ENCODE assay signal across 1 cellular context in genomic region chr15:34133511-34133910, GRCh38.
TF ChIP-seq lines count a peak whose summit lies in the region.

No MANE protein-coding gene starts in this region.

TF ChIP-seq in IMR-90, 13 proteins besides CTCF, POLR2A, EP300 and RAD21:
- TF ChIP-seq RFX5 (IDR thresholded peaks at IDR 0.05; ENCODE audit: low read depth, low read length) (no peak), CEBPB (IDR thresholded peaks at IDR 0.05; ENCODE audit: low read depth, low read length) (no peak), NFE2L2 (IDR thresholded peaks at IDR 0.05; ENCODE audit: low read depth, low read length) (no peak), MXI1 (IDR thresholded peaks at IDR 0.05; ENCODE audit: borderline replicate concordance, low read depth, low read length) (no peak), FOS (IDR thresholded peaks at IDR 0.05; ENCODE audit: low read depth, low read length) (no peak), BHLHE40 (IDR thresholded peaks at IDR 0.05; ENCODE audit: low read depth, low read length) (no peak), ELK1 (IDR thresholded peaks at IDR 0.05; ENCODE audit: borderline replicate concordance, low read depth, low read length) (no peak), MAFK (IDR thresholded peaks at IDR 0.05; ENCODE audit: low read depth, low read length) (no peak), MAZ (IDR thresholded peaks at IDR 0.05; ENCODE audit: borderline replicate concordance, low read depth, low read length) (no peak), RCOR1 (IDR thresholded peaks at IDR 0.05; ENCODE audit: insufficient replicate concordance, low read length) (no peak), CHD1 (IDR thresholded peaks at IDR 0.05; ENCODE audit: low read depth, low read length) (no peak), SMC3 (IDR thresholded peaks at IDR 0.05; ENCODE audit: low read depth, low read length) (no peak)
- TF ChIP-seq, protein P1, sequence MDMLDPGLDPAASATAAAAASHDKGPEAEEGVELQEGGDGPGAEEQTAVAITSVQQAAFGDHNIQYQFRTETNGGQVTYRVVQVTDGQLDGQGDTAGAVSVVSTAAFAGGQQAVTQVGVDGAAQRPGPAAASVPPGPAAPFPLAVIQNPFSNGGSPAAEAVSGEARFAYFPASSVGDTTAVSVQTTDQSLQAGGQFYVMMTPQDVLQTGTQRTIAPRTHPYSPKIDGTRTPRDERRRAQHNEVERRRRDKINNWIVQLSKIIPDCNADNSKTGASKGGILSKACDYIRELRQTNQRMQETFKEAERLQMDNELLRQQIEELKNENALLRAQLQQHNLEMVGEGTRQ (IDR thresholded peaks at IDR 0.05; ENCODE audit: low read depth, low read length): no peak
